In the genomic region with DNA sequence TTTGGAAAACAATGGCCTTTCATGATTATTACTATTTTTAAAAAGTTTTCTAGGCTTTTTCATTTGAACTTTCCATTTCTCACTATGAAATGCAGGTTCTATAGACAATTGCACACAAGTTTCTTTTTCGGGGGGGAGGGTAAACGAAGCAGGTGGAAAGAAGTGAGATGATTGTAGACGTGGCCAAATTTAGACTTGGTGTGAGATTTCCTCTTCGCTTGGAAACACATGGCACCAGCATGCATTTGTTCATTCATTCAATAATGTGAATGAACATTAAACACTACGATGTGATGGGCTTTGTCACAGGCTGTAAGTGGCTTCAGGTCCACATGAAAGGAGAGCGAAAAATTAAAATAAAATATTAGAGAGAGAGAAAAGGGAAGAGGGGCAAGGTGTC, we compare ENCODE assay signal across 1 cellular context.
TF ChIP-seq lines count a peak whose summit lies in the region.

No MANE protein-coding gene starts in this region.

TF ChIP-seq in IMR-90, 13 proteins besides CTCF, POLR2A, EP300 and RAD21:
- no peak for TF ChIP-seq MXI1 (IDR thresholded peaks at IDR 0.05; ENCODE audit: borderline replicate concordance, low read depth, low read length)
- TF ChIP-seq FOS (IDR thresholded peaks at IDR 0.05; ENCODE audit: low read depth, low read length), result no peak
- TF ChIP-seq, protein P1, sequence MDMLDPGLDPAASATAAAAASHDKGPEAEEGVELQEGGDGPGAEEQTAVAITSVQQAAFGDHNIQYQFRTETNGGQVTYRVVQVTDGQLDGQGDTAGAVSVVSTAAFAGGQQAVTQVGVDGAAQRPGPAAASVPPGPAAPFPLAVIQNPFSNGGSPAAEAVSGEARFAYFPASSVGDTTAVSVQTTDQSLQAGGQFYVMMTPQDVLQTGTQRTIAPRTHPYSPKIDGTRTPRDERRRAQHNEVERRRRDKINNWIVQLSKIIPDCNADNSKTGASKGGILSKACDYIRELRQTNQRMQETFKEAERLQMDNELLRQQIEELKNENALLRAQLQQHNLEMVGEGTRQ (IDR thresholded peaks at IDR 0.05; ENCODE audit: low read depth, low read length), result no peak
- no peak for TF ChIP-seq RCOR1 (IDR thresholded peaks at IDR 0.05; ENCODE audit: insufficient replicate concordance, low read length)
- no peak for TF ChIP-seq CHD1 (IDR thresholded peaks at IDR 0.05; ENCODE audit: low read depth, low read length)
- TF ChIP-seq CEBPB (IDR thresholded peaks at IDR 0.05; ENCODE audit: low read depth, low read length), result no peak
- TF ChIP-seq MAFK (IDR thresholded peaks at IDR 0.05; ENCODE audit: low read depth, low read length), result no peak
- no peak for TF ChIP-seq ELK1 (IDR thresholded peaks at IDR 0.05; ENCODE audit: borderline replicate concordance, low read depth, low read length)
- no peak for TF ChIP-seq SMC3 (IDR thresholded peaks at IDR 0.05; ENCODE audit: low read depth, low read length)
- TF ChIP-seq RFX5 (IDR thresholded peaks at IDR 0.05; ENCODE audit: low read depth, low read length), result no peak
- TF ChIP-seq MAZ (IDR thresholded peaks at IDR 0.05; ENCODE audit: borderline replicate concordance, low read depth, low read length), result no peak
- TF ChIP-seq NFE2L2 (IDR thresholded peaks at IDR 0.05; ENCODE audit: low read depth, low read length), result no peak
- TF ChIP-seq BHLHE40 (IDR thresholded peaks at IDR 0.05; ENCODE audit: low read depth, low read length), result no peak
